ENCODE assay signal across 16 cellular contexts in the genomic region with DNA sequence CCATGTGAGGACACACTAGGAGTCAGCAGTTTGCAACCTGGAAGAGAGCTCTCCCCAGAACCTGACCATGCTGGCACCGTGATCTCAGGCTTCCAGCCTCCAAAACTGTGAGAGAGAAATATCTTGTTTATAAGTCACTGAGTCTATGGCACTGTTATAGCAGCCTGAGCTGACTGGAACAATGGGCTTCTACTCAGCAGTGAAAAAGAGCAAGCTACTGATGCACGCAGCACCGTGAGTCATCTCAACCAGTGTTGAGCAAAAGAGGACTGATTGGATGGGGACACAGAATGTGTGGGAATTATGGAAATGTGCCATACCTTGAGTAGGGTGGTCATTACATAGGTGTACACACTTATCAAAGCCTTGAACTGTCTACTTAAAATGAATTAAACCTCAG.
"Had no signal": no experiment of that assay in that cellular context is flagged by ENCODE, and none has a peak within 500 bp of the region (broad histone marks: within the 10 kb centered on the region; RNA-seq: fewer than 3 reads in every experiment).

No MANE protein-coding gene starts in this region.

- DNase-seq: activated CD4-positive, alpha-beta memory T cell treated with anti-CD3 and anti-CD28 coated beads, Interleukin-2, amount 10 ng/mL, durations not matched to agents 7 days and 5 days; activated CD4-positive, alpha-beta T cell treated with anti-CD3 and anti-CD28 coated beads for 4 hours; anterior cingulate cortex; islet precursor cell; left ventricle myocardium inferior; mesenchymal stem cell; naive thymus-derived CD8-positive, alpha-beta T cell; posterior cingulate gyrus; stimulated activated CD4-positive, alpha-beta T cell treated with anti-CD3 and anti-CD28 coated beads, Interleukin-2, amount 100 ng/mL, for 48 hours; stimulated activated naive B cell treated with anti-CD40 and anti-IgM and Interleukin-4, amounts not matched to agents 10 μg/mL and 1 μg/mL and 100 μg/mL, for 72 hours; tibial artery had no signal

- H3K27ac ChIP-seq: gastroesophageal sphincter, left ventricle myocardium inferior, neutrophil, tibial artery, vagina had no signal

- H3K9me3 ChIP-seq: gastroesophageal sphincter, left ventricle myocardium inferior, neutrophil, tibial artery, vagina had no signal

- H3K36me3 ChIP-seq: gastroesophageal sphincter, left ventricle myocardium inferior, neutrophil, tibial artery, vagina had no signal

- H3K4me1 ChIP-seq: gastroesophageal sphincter, tibial artery, vagina had no signal

- H3K4me3 ChIP-seq: gastroesophageal sphincter, left ventricle myocardium inferior, tibial artery, vagina had no signal

- FAIRE-seq: colon, endothelial cell of umbilical vein had no signal

- H3K27me3 ChIP-seq: gastroesophageal sphincter, neutrophil, tibial artery, vagina had no signal

- ATAC-seq: gastroesophageal sphincter; naive thymus-derived CD8-positive, alpha-beta T cell; stimulated activated naive B cell treated with anti-CD40 and anti-IgM and Interleukin-4, amounts not matched to agents 10 μg/mL and 1 μg/mL and 100 μg/mL, for 72 hours had no signal
